ENCODE assay signal across 2 cellular contexts in the genomic region with DNA sequence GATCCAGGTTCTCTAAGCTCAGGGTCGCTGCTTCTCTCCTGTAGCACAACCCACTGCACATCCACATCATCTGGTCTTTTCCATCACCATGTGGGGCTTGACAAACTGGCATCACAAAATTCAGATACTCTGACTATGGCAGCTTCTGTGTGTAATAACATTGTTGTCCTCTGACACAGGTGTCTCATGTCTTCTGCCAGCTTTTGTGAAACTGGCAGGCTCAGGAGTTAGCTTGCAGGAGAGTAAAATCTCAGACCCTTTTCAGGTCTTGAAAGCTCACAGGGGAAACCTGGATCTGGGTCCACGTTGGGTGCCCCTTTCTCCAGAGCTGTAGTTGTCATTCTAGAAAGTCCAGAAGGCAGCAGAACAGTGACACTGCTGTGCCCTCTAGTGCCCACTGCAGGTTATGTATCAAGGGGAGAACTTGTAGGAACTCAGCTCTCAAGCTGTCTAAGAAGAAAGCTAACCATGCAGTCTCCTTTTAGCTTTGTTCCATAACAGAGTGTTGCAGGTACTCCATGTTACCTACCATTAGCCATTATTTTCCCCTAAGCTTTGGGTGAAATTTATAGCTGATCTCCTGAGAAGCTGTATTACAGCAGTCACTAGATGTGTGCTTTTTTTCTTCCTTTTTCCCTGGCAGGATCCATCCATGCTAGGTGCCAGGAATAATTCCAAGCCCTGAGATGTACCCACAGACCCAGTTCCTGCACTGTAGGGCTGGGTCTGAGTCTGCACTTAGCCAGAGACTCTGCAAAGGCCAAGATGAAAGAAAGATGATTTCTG.
TF ChIP-seq lines count a peak whose summit lies in the region.

No MANE protein-coding gene starts in this region.

TF ChIP-seq in IMR-90, 13 proteins besides CTCF, POLR2A, EP300 and RAD21 (continued from another document):
- TF ChIP-seq CHD1 (IDR thresholded peaks at IDR 0.05; ENCODE audit: low read depth, low read length) (no peak), CEBPB (IDR thresholded peaks at IDR 0.05; ENCODE audit: low read depth, low read length) (no peak), FOS (IDR thresholded peaks at IDR 0.05; ENCODE audit: low read depth, low read length) (no peak)
- TF ChIP-seq, protein P1, sequence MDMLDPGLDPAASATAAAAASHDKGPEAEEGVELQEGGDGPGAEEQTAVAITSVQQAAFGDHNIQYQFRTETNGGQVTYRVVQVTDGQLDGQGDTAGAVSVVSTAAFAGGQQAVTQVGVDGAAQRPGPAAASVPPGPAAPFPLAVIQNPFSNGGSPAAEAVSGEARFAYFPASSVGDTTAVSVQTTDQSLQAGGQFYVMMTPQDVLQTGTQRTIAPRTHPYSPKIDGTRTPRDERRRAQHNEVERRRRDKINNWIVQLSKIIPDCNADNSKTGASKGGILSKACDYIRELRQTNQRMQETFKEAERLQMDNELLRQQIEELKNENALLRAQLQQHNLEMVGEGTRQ (IDR thresholded peaks at IDR 0.05; ENCODE audit: low read depth, low read length), result no peak
- TF ChIP-seq, protein P2, sequence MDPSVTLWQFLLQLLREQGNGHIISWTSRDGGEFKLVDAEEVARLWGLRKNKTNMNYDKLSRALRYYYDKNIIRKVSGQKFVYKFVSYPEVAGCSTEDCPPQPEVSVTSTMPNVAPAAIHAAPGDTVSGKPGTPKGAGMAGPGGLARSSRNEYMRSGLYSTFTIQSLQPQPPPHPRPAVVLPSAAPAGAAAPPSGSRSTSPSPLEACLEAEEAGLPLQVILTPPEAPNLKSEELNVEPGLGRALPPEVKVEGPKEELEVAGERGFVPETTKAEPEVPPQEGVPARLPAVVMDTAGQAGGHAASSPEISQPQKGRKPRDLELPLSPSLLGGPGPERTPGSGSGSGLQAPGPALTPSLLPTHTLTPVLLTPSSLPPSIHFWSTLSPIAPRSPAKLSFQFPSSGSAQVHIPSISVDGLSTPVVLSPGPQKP (IDR thresholded peaks at IDR 0.05; ENCODE audit: borderline replicate concordance, low read depth, low read length), result no peak

TF ChIP-seq in K562, 482 proteins besides CTCF, POLR2A, EP300 and RAD21 (continued from another document):
- TF ChIP-seq, protein P3, sequence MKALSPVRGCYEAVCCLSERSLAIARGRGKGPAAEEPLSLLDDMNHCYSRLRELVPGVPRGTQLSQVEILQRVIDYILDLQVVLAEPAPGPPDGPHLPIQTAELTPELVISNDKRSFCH (CRISPR knock-in tag; IDR thresholded peaks at IDR 0.05), result no peak
- TF ChIP-seq, protein P3 (tag; IDR thresholded peaks at IDR 0.05), result no peak
